In the genomic region with DNA sequence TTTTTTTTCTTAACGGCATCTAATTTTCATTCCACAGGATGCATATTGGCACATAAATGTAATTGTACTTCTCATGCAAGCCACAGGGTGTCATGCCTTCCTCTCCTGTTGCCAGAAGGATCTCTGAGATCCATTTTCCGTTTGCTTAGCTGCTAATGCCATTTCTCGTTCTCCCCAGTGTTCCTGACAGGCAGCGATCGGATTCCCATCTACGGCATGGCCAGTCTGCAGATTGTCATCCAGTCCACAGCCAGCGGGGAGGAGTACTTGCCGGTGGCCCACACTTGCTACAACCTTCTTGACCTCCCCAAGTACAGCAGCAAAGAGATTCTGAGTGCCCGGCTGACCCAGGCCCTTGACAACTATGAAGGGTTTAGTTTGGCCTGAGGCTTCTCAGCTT, we compare ENCODE assay signal across 8 cellular contexts. TPM values are rescaled to one million over a fixed set of nuclear protein-coding genes. Genes with fewer than 3 reads are reported as not detected.
DNase-seq lines count a peak whose midpoint lies in the region; ATAC-seq and TF ChIP-seq lines count a peak whose summit lies in the region.

No MANE protein-coding gene starts in this region.

- DNase-seq in A172 (ENCODE audit: low spot score), result peak; percentile 31
- peak; percentile 39 to 74 (median 49) for DNase-seq in adrenal gland
- DNase-seq in hepatic stellate cell (ENCODE audit: low spot score), result peak; percentile 42
- DNase-seq in smooth muscle cell of the brain vasculature (ENCODE audit: low read depth, low spot score), result peak; percentile 35
- no peak for DNase-seq in activated naive CD4-positive, alpha-beta T cell treated with Interleukin-2 at 50 U/mL for 16 hours
- DNase-seq in NCI-H1930 (lab: John Stamatoyannopoulos, UW), result no peak

- H3K27me3 ChIP-seq in KMS-11 (ENCODE audit: insufficient read depth, low read depth), result no peaks in the 10 kb centered on the region
- no peaks in the 10 kb centered on the region for H3K27me3 ChIP-seq in adrenal gland

- intact Hi-C loops in adrenal gland (cut with DNase I), result loop anchor here (5.0 to 10.0 kb wide), 3 partner anchors 108 to 318 kb away; no protein-coding TSS in a partner anchor

- H3K9ac ChIP-seq in KMS-11, result no peak overlapping the region

- 0 out of 2 replicates have a peak, but pooled peaks have one; percentile 12 for TF ChIP-seq CTCF in KMS-11 (conservative IDR thresholded peaks at IDR 0.05; ENCODE audit: low read depth, low read length)
- peak; percentile 53 to 81 (median 70) for TF ChIP-seq CTCF in adrenal gland (IDR thresholded peaks at IDR 0.05)

- H2AFZ ChIP-seq in KMS-11 (ENCODE audit: low read depth), result no peak overlapping the region

- H3K79me2 ChIP-seq in KMS-11 (ENCODE audit: insufficient read depth, low read depth), result no peaks in the 10 kb centered on the region

- no peaks in the 10 kb centered on the region for H4K20me1 ChIP-seq in KMS-11 (ENCODE audit: insufficient read depth)

- no peaks in the 10 kb centered on the region for H3K4me1 ChIP-seq in KMS-11 (ENCODE audit: low read depth, poor library complexity, severe bottlenecking)
- H3K4me1 ChIP-seq in adrenal gland (replicated peaks in 1 of 2), result peaks cover 0 to 9% of the 10 kb centered on the region in 2 donors

- H3K27ac ChIP-seq in KMS-11 (no peak overlapping the region), adrenal gland (peak overlapping the region in 1 of 5 donors; percentile 45)

- H3K9me3 ChIP-seq in adrenal gland (replicated peaks in 1 of 3), result no peaks in the 10 kb centered on the region

- H3K36me3 ChIP-seq in KMS-11 (ENCODE audit: insufficient read depth) (no peaks in the 10 kb centered on the region), adrenal gland (replicated peaks in 1 of 2) (peaks cover 0 to 10% of the 10 kb centered on the region in 2 donors)

- WGBS in adrenal gland, 4 donors, result 20 to 44% (median 42%) methylated on average over 9 of the region's 9 CpGs

- TF ChIP-seq POLR2A in adrenal gland (IDR thresholded peaks at IDR 0.05), result no peak

- H3K4me3 ChIP-seq in KMS-11 (IDR thresholded peaks at IDR 0.05; ENCODE audit: insufficient read depth, low read depth, low read length) (no peak overlapping the region), adrenal gland (no peak overlapping the region)

- ATAC-seq in HG03139 (IDR thresholded peaks at IDR 0.05; ENCODE audit: unreplicated experiment), result no peak

- H3K4me2 ChIP-seq in KMS-11, result no peak overlapping the region

RNA-seq across cellular contexts. Expression of a gene that starts 8.9 kb away (rescaled TPM):
- total RNA-seq in A172 (2014; rRNA removed; shearing (Covaris generic)), result 5.4 and 6.2 TPM in 2 replicates
- total RNA-seq in adrenal gland, result 10 to 100 TPM in 6 of 8 donors, 1 to 10 TPM in 2; 5.0 to 38.0 (median 12.9) TPM
- polyA plus RNA-seq in adrenal gland, result 10 to 100 TPM; 13.2 to 57.6 (median 24.9) TPM

Comparison
In these comparisons a context has a peak if more than half of its experiments do, and no peak if none do; other contexts are left out.
1. DNase-seq: peak in A172 (single experiment), adrenal gland (7 of 7), hepatic stellate cell (single experiment) and smooth muscle cell of the brain vasculature (single experiment); none in activated naive CD4-positive, alpha-beta T cell treated with Interleukin-2 at 50 U/mL for 16 hours (single experiment) and NCI-H1930 (0 of 2).